In the genomic region with DNA sequence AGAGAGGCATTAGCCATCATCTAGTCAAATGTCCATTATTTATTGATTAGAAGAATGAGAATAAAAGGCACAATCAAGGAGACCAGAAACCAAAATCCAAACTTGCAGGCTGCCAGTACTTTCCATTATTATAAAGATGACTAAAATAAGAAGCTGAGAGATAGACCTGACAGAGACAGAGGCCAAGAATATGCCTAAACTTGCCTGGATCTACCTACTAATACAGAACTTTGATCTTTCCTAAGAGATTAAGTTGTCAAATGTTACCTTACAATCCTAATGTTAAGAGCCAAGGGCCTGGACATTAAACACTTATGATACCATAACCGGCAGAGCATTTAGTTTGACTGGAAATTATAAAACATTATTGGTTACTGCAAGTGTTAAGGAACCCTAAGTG, we compare ENCODE assay signal across 26 cellular contexts. TPM values are rescaled to one million over a fixed set of nuclear protein-coding genes. Genes with fewer than 3 reads are reported as not detected.
A peak's percentile ranks its signal among the peaks of the same experiment; 100 is the strongest.
DNase-seq lines count a peak whose midpoint lies in the region; ATAC-seq, FAIRE-seq and TF ChIP-seq lines count a peak whose summit lies in the region.
"Had no signal": no experiment of that assay in that cellular context is flagged by ENCODE, and none has a peak within 500 bp of the region (broad histone marks: within the 10 kb centered on the region; RNA-seq: fewer than 3 reads in every experiment).

No MANE protein-coding gene starts in this region.

- H3K4me3 Mint-ChIP-seq in brain (peak overlapping the region in 2 of 5 experiments; percentile 52 to 77), osteocyte (ENCODE audit: unreplicated experiment) (no peak overlapping the region)
- H3K4me3 Mint-ChIP-seq: CD4-positive, alpha-beta memory T cell; IgD-negative memory B cell; natural killer cell had no signal

- no peaks in the 10 kb centered on the region for H3K36me3 ChIP-seq in esophagus muscularis mucosa
- H3K36me3 ChIP-seq: sigmoid colon, tibial artery had no signal

- H3K4me1 ChIP-seq in A549 (peaks cover 73% of the 10 kb centered on the region), esophagus muscularis mucosa (peaks cover 43 to 92% (median 85%) of the 10 kb centered on the region in 4 donors)

- no peaks in the 10 kb centered on the region for H3K9me3 ChIP-seq in A549
- H3K9me3 ChIP-seq in esophagus muscularis mucosa, result no peaks in the 10 kb centered on the region
- H3K9me3 ChIP-seq: sigmoid colon, tibial artery had no signal

- H3K27me3 ChIP-seq in esophagus muscularis mucosa, result no peaks in the 10 kb centered on the region
- H3K27me3 ChIP-seq: sigmoid colon, tibial artery had no signal

- POLR2A ChIA-PET in A549 (lab: Yijun Ruan, JAX), result interaction anchor here (2.9 kb wide), 1 partner anchor 71 kb away, joined by 12 read pairs; no protein-coding TSS in a partner anchor

- intact Hi-C loops in esophagus muscularis mucosa (cut with DNase I), result no loop called here

- H3K27ac ChIP-seq in A549 (peak overlapping the region; percentile 94 to 98), esophagus muscularis mucosa (replicated peaks in 1 of 4) (peak overlapping the region in 3 of 4 donors; percentile 23 to 68 (median 26))
- H3K27ac ChIP-seq: tibial artery had no signal

- H3K4me3 ChIP-seq in A549, result no peak overlapping the region
- H3K4me3 ChIP-seq in esophagus muscularis mucosa, result no peak overlapping the region
- H3K4me3 ChIP-seq: GM12878, sigmoid colon, tibial artery had no signal

- TF ChIP-seq CTCF in A549 (IDR thresholded peaks at IDR 0.05), result no peak
- TF ChIP-seq CTCF in brain (conservative IDR thresholded peaks at IDR 0.05), result no peak
- TF ChIP-seq CTCF in esophagus muscularis mucosa (IDR thresholded peaks at IDR 0.05), result no peak
- no peak for TF ChIP-seq CTCF in osteocyte (IDR thresholded peaks at IDR 0.05)

- H3K36me3 Mint-ChIP-seq in brain (no peaks in the 10 kb centered on the region), osteocyte (ENCODE audit: unreplicated experiment) (no peaks in the 10 kb centered on the region)
- H3K36me3 Mint-ChIP-seq: CD4-positive, alpha-beta memory T cell; IgD-negative memory B cell; natural killer cell had no signal

- CTCF ChIA-PET in A549 (lab: Yijun Ruan, JAX), result interaction anchor here (1.3 to 2.6 kb wide), 2 partner anchors 20 to 283 kb away, joined by 5 to 9 read pairs; no protein-coding TSS in a partner anchor

- TF ChIP-seq POLR2A in A549 (IDR thresholded peaks at IDR 0.05; ENCODE audit: low read length) (no peak), esophagus muscularis mucosa (IDR thresholded peaks at IDR 0.05; ENCODE audit: low read depth) (no peak)

- no peak for FAIRE-seq in A549 (lab: Jason Lieb, UNC)
- FAIRE-seq: GM12878, H1 had no signal

- no peak for DNase-seq in A549 (ENCODE audit: low read depth in 1 of 2, low spot score in 1 of 2)
- DNase-seq in esophagus muscularis mucosa (ENCODE audit: extremely low spot score), result no peak
- no peak for DNase-seq in osteocyte (ENCODE audit: extremely low spot score, unreplicated experiment)
- DNase-seq in DMS53 treated with DMSO at 0.1 percent for 48 hours (lab: John Stamatoyannopoulos, UW; ENCODE audit: unreplicated experiment), result no peak
- no peak for DNase-seq in COLO829 (ENCODE audit: low spot score)
- no peak for DNase-seq in NCI-H446 (lab: John Stamatoyannopoulos, UW)
- DNase-seq: activated CD4-positive, alpha-beta T cell treated with anti-CD3 and anti-CD28 coated beads, Interleukin-2, amount 50 U/mL, for 4 hours; activated naive CD4-positive, alpha-beta T cell treated with Interleukin-2 at 50 U/mL for 16 hours; AML-193; CD4-positive, alpha-beta memory T cell; cortex of kidney; EL; left ventricle myocardium superior; natural killer cell; NCI-H1092; NCI-H187 treated with DMSO at 0.1 percent for 48 hours; NCI-H524 treated with DMSO at 0.1 percent for 48 hours; sigmoid colon; stimulated activated naive CD4-positive, alpha-beta T cell treated with Interleukin-2 at 50 U/mL for 16 hours; T1000; tibial artery had no signal

- TF ChIP-seq RAD21 in A549 (conservative IDR thresholded peaks at IDR 0.05 in 1 of 2, IDR thresholded peaks at IDR 0.05 in 1 of 2), result no peak

- no peaks in the 10 kb centered on the region for H3K9me3 Mint-ChIP-seq in brain
- H3K9me3 Mint-ChIP-seq in osteocyte (ENCODE audit: unreplicated experiment), result no peaks in the 10 kb centered on the region
- H3K9me3 Mint-ChIP-seq: CD4-positive, alpha-beta memory T cell; IgD-negative memory B cell; natural killer cell had no signal

- H3K27ac Mint-ChIP-seq in brain (peak overlapping the region in 3 of 5 experiments; percentile 5 to 92 (median 54)), osteocyte (ENCODE audit: unreplicated experiment) (peak overlapping the region; percentile 90)
- H3K27ac Mint-ChIP-seq: CD4-positive, alpha-beta memory T cell; IgD-negative memory B cell; natural killer cell had no signal

- H3K4me1 Mint-ChIP-seq in brain, result peaks cover 76% of the 10 kb centered on the region
- H3K4me1 Mint-ChIP-seq in osteocyte (ENCODE audit: unreplicated experiment), result peaks cover 87% of the 10 kb centered on the region

- ATAC-seq in A549, result no peak
- ATAC-seq in GM19023 (IDR thresholded peaks at IDR 0.05; ENCODE audit: unreplicated experiment), result no peak
- ATAC-seq: GM12878, left ventricle myocardium superior, natural killer cell had no signal

- WGBS in A549 (ENCODE audit: missing lambda C conversion rate), result 38% methylated on average over 1 of the region's 1 CpG
- 56% methylated on average over 1 of the region's 1 CpG for WGBS in esophagus muscularis mucosa

- peak overlapping the region; percentile 79 for H3K4me2 ChIP-seq in A549

- TF ChIP-seq EP300 in A549 (IDR thresholded peaks at IDR 0.05) (no peak), esophagus muscularis mucosa (IDR thresholded peaks at IDR 0.05) (no peak)

- peaks cover 76% of the 10 kb centered on the region for H3K27me3 Mint-ChIP-seq in brain
- H3K27me3 Mint-ChIP-seq in osteocyte (ENCODE audit: unreplicated experiment), result no peaks in the 10 kb centered on the region

TF ChIP-seq in A549, 52 proteins besides CTCF, POLR2A, EP300 and RAD21:
- TF ChIP-seq, protein P1, sequence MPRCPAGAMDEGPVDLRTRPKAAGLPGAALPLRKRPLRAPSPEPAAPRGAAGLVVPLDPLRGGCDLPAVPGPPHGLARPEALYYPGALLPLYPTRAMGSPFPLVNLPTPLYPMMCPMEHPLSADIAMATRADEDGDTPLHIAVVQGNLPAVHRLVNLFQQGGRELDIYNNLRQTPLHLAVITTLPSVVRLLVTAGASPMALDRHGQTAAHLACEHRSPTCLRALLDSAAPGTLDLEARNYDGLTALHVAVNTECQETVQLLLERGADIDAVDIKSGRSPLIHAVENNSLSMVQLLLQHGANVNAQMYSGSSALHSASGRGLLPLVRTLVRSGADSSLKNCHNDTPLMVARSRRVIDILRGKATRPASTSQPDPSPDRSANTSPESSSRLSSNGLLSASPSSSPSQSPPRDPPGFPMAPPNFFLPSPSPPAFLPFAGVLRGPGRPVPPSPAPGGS (IDR thresholded peaks at IDR 0.05), result no peak
- no peak for TF ChIP-seq POLR2AphosphoS2 (conservative IDR thresholded peaks at IDR 0.05; ENCODE audit: low read length)
- no peak for TF ChIP-seq RFX5 (IDR thresholded peaks at IDR 0.05)
- TF ChIP-seq ZSCAN20 (CRISPR knock-in tag; IDR thresholded peaks at IDR 0.05), result no peak
- TF ChIP-seq EHMT2 (IDR thresholded peaks at IDR 0.05; ENCODE audit: low read depth), result no peak
- no peak for TF ChIP-seq KDM1A (IDR thresholded peaks at IDR 0.05; ENCODE audit: low read depth)
- TF ChIP-seq ESRRA (IDR thresholded peaks at IDR 0.05; ENCODE audit: borderline replicate concordance, low read length), result no peak
- TF ChIP-seq, protein P2, sequence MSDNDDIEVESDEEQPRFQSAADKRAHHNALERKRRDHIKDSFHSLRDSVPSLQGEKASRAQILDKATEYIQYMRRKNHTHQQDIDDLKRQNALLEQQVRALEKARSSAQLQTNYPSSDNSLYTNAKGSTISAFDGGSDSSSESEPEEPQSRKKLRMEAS (IDR thresholded peaks at IDR 0.05), result no peak
- TF ChIP-seq, protein P3, sequence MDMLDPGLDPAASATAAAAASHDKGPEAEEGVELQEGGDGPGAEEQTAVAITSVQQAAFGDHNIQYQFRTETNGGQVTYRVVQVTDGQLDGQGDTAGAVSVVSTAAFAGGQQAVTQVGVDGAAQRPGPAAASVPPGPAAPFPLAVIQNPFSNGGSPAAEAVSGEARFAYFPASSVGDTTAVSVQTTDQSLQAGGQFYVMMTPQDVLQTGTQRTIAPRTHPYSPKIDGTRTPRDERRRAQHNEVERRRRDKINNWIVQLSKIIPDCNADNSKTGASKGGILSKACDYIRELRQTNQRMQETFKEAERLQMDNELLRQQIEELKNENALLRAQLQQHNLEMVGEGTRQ (IDR thresholded peaks at IDR 0.05), result no peak
- TF ChIP-seq FOXS1 (CRISPR knock-in tag; IDR thresholded peaks at IDR 0.05), result no peak
- no peak for TF ChIP-seq RARB (CRISPR knock-in tag; IDR thresholded peaks at IDR 0.05)

RNA-seq across cellular contexts. Expression of a gene that starts 6.2 kb away (rescaled TPM):
- polyA plus RNA-seq in A549 (2011; rRNA removed) (130 and 145 TPM in 2 replicates), A549 (2017; fragmentation: RNase III; extraction: RNeasy Plus Mini Kit Qiagen cat#74134 plus additional on column Dnase treatment) (40.9 to 43.5 TPM (median 41.2 TPM) in 3 replicates), brain (ENCODE audit: insufficient read depth, low read depth, low replicate concordance) (6.3 TPM)
- polyA plus RNA-seq in A549 (2012; cell fraction: cytosol; rRNA removed), result 24.3 and 35.8 TPM in 2 replicates
- polyA plus RNA-seq in A549 (2012; cell fraction: nucleus; rRNA removed), result 30.6 and 51.3 TPM in 2 replicates
- polyA minus RNA-seq in A549 (2011; rRNA and poly(A)+ RNA removed), result 241 and 257 TPM in 2 replicates
- total RNA-seq in esophagus muscularis mucosa (10 to 100 TPM; 24.9 to 37.6 (median 27.6) TPM), osteocyte (59.5 and 61.9 TPM in 2 replicates)

RNA-seq across cellular contexts. Expression of a gene that starts 40.2 kb away (rescaled TPM):
- polyA plus RNA-seq in A549 (2011; rRNA removed), result 21.2 and 31.0 TPM in 2 replicates
- 5.5 and 6.2 TPM in 2 replicates for polyA plus RNA-seq in A549 (2012; cell fraction: cytosol; rRNA removed)
- 2.4 and 6.2 TPM in 2 replicates for polyA plus RNA-seq in A549 (2012; cell fraction: nucleus; rRNA removed)
- 9.0 to 10.1 TPM (median 9.7 TPM) in 3 replicates for polyA plus RNA-seq in A549 (2017; fragmentation: RNase III; extraction: RNeasy Plus Mini Kit Qiagen cat#74134 plus additional on column Dnase treatment)
- polyA minus RNA-seq in A549 (2011; rRNA and poly(A)+ RNA removed), result 10.5 and 11.6 TPM in 2 replicates
- polyA plus RNA-seq in brain (ENCODE audit: insufficient read depth, low read depth, low replicate concordance), result 2.5 TPM
- 10 to 100 TPM; 33.2 to 46.3 (median 44.0) TPM for total RNA-seq in esophagus muscularis mucosa
- 20.3 and 21.8 TPM in 2 replicates for total RNA-seq in osteocyte
